In the genomic region with DNA sequence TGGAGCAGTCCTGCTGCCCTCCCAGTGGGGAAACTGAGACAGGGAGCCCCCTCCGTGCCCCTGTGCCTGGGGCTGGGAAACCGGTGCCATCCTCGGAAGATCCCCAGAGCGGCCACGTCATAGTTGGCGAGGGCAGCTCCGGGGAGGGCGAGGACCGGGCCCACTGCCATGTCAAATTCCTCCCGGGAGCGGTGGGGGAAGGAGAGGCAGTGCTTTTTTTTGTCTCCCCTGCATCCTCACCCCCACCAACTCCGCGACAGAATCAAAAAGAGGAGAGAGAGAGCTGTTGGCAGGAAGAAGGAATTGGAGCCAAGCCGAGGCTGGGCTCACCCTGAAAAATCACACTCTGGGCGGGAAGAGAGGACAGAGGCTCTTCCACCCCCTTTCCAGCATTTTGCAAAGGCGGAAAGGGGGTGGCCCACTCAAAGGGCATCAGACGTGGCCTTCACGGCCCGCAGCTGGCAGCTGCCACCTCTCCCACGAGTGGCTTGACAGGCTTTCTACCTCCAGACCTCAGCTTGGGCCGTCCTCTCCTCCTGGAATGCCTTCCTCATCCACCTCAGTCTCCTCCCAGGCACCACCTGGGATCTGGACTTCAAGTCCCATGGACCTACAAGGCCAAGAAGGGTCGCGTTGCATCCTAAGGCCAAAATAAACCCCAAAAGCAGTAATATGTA, we compare ENCODE assay signal across 9 cellular contexts. TPM values are rescaled to one million over a fixed set of nuclear protein-coding genes. Genes with fewer than 3 reads are reported as not detected.
DNase-seq lines count a peak whose midpoint lies in the region; ATAC-seq lines count a peak whose summit lies in the region.
"Had no signal": no experiment of that assay in that cellular context is flagged by ENCODE, and none has a peak within 500 bp of the region (broad histone marks: within the 10 kb centered on the region; RNA-seq: fewer than 3 reads in every experiment).

No MANE protein-coding gene starts in this region.

- DNase-seq in MG63, result peak; percentile 89
- DNase-seq in cerebellum (ENCODE audit: low spot score), result peak; percentile 91
- peak; percentile 59 to 78 for DNase-seq in left colon
- DNase-seq in superior temporal gyrus (ENCODE audit: extremely low spot score), result peak; percentile 83
- DNase-seq in activated T-cell treated with anti-CD3 and anti-CD28 coated beads, Interleukin-2, amount 50 U/mL, for 48 hours, result no peak
- no peak for DNase-seq in stimulated activated CD4-positive, alpha-beta T cell treated with anti-CD3 and anti-CD28 coated beads, Interleukin-15, amount 100 ng/mL, for 24 hours
- no peak for DNase-seq in NCI-H146 (lab: John Stamatoyannopoulos, UW)
- DNase-seq: NCI-H1417 had no signal

- peak; percentile 32 for ATAC-seq in left colon
- ATAC-seq in HG03457 (IDR thresholded peaks at IDR 0.05; ENCODE audit: unreplicated experiment), result no peak

- H3K4me3 ChIP-seq in MG63, result no peak overlapping the region

- intact Hi-C loops in left colon (cut with DNase I, micrococcal nuclease), result no loop called here

- no peaks in the 10 kb centered on the region for H3K27me3 ChIP-seq in MG63

- H3K36me3 ChIP-seq in MG63, result no peaks in the 10 kb centered on the region

- no peaks in the 10 kb centered on the region for H3K9me3 ChIP-seq in MG63

RNA-seq across cellular contexts. Expression of gene NFIC, which starts 19.6 kb away (rescaled TPM):
- total RNA-seq in MG63 (2014; rRNA removed; shearing (Covaris generic); ENCODE audit: low replicate concordance), result 1.7 and 14.1 TPM in 2 replicates
- total RNA-seq in cerebellum (7.3 TPM), left colon (10 to 100 TPM; 52.4 to 57.8 TPM)

Comparison
In these comparisons a context has a peak if more than half of its experiments do, and no peak if none do; other contexts are left out.
1. DNase-seq: peak in MG63 (single experiment), cerebellum (single experiment), left colon (2 of 2) and superior temporal gyrus (single experiment); none in activated T-cell treated with anti-CD3 and anti-CD28 coated beads, Interleukin-2, amount 50 U/mL, for 48 hours (0 of 2), stimulated activated CD4-positive, alpha-beta T cell treated with anti-CD3 and anti-CD28 coated beads, Interleukin-15, amount 100 ng/mL, for 24 hours (single experiment) and NCI-H146 (single experiment).